ENCODE assay signal across 15 cellular contexts in the genomic region with DNA sequence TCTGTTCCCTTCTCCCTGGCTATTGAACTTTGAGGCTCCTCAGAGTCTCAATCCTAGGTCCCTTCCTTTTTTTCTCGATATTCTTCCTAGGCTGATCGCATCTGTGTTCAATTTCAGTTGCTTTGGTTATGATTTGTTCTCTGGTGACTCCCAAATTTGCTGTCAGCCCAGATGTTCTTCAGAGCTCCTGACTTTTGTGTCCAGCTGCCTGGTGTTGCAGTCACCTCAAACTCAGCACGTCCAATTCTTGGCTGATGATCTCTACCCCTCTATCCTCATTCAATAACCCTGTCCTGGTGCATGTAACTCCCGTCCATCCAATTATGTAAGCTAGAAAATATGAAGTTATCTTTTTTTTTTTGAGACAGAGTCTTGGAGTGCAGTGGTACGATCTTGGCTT. TPM values are rescaled to one million over a fixed set of nuclear protein-coding genes. Genes with fewer than 3 reads are reported as not detected.
DNase-seq lines count a peak whose midpoint lies in the region; ATAC-seq and TF ChIP-seq lines count a peak whose summit lies in the region.
"Had no signal": no experiment of that assay in that cellular context is flagged by ENCODE, and none has a peak within 500 bp of the region (broad histone marks: within the 10 kb centered on the region; RNA-seq: fewer than 3 reads in every experiment).

No MANE protein-coding gene starts in this region.

- no peak for ATAC-seq in gastrocnemius medialis
- no peak for ATAC-seq in HG02642 (IDR thresholded peaks at IDR 0.05; ENCODE audit: poor library complexity, unreplicated experiment)

- H3K4me3 ChIP-seq in left ventricle myocardium inferior (no peak overlapping the region), fibroblast of mammary gland (ENCODE audit: control insufficient read depth, low read depth, low read length) (no peak overlapping the region), gastrocnemius medialis (no peak overlapping the region)

- DNase-seq in left ventricle myocardium inferior (no peak), cardiac septum (ENCODE audit: low spot score) (no peak), GM03348 (ENCODE audit: low spot score) (peak; percentile 10), fibroblast of mammary gland (ENCODE audit: low read depth) (peak; percentile 12), gastrocnemius medialis (no peak), mesenteric fat pad (ENCODE audit: low spot score) (no peak)
- DNase-seq: 8988T; BE2C; C1 segment of cervical spinal cord; CD4-positive, CD25-positive, alpha-beta regulatory T cell; CD8-positive, alpha-beta memory T cell; COR-L47; GOT3; H9 had no signal

- peak overlapping the region; percentile 20 for H3K27ac ChIP-seq in left ventricle myocardium inferior (replicated peaks)
- H3K27ac ChIP-seq in gastrocnemius medialis = no peak overlapping the region

- TF ChIP-seq POLR2A in gastrocnemius medialis (IDR thresholded peaks at IDR 0.05) = no peak

- intact Hi-C loops in left ventricle myocardium inferior (cut with micrococcal nuclease) (no loop called here), cardiac septum (cut with DNase I) (no loop called here), gastrocnemius medialis (cut with DNase I; ENCODE audit: low total_unique reads) (no loop called here)

- no peaks in the 10 kb centered on the region for H3K27me3 ChIP-seq in left ventricle myocardium inferior (ENCODE audit: low read depth)
- H3K27me3 ChIP-seq in gastrocnemius medialis = no peaks in the 10 kb centered on the region
- H3K27me3 ChIP-seq: BE2C had no signal

- peaks cover 43% of the 10 kb centered on the region for H3K4me1 ChIP-seq in left ventricle myocardium inferior
- H3K4me1 ChIP-seq in gastrocnemius medialis = peaks cover 15 to 20% of the 10 kb centered on the region in 2 donors
- H3K4me1 ChIP-seq: BE2C had no signal

- in situ Hi-C loops in gastrocnemius medialis (cut with MboI; ENCODE audit: low sequenced_read_pairs in 4 of 4) = no loop called here

- TF ChIP-seq CTCF in left ventricle myocardium inferior (IDR thresholded peaks at IDR 0.05; ENCODE audit: borderline replicate concordance) = no peak
- TF ChIP-seq CTCF in fibroblast of mammary gland (conservative IDR thresholded peaks at IDR 0.05; ENCODE audit: control insufficient read depth, insufficient read depth, low read depth, low read length) = no peak
- no peak for TF ChIP-seq CTCF in gastrocnemius medialis (IDR thresholded peaks at IDR 0.05 in 4 of 5, conservative IDR thresholded peaks at IDR 0.05 in 1 of 5)

- no peaks in the 10 kb centered on the region for H3K36me3 ChIP-seq in left ventricle myocardium inferior
- no peaks in the 10 kb centered on the region for H3K36me3 ChIP-seq in gastrocnemius medialis
- H3K36me3 ChIP-seq: BE2C had no signal

- no peaks in the 10 kb centered on the region for H3K9me3 ChIP-seq in left ventricle myocardium inferior (replicated peaks)
- no peaks in the 10 kb centered on the region for H3K9me3 ChIP-seq in gastrocnemius medialis
- H3K9me3 ChIP-seq: BE2C had no signal

RNA-seq across cellular contexts. Expression of a gene that starts 31.4 kb away (rescaled TPM):
- total RNA-seq in left ventricle myocardium inferior = 17.0 TPM
- total RNA-seq in cardiac septum = 18.6 TPM
- total RNA-seq in gastrocnemius medialis = 10 to 100 TPM; 12.8 to 27.3 (median 16.8) TPM
- total RNA-seq in mesenteric fat pad = 33.5 TPM

Comparison
In these comparisons a context has a peak if more than half of its experiments do, and no peak if none do; other contexts are left out.
1. DNase-seq: peak in GM03348 (single experiment) and fibroblast of mammary gland (single experiment); none in left ventricle myocardium inferior (single experiment), cardiac septum (single experiment), gastrocnemius medialis (0 of 2) and mesenteric fat pad (single experiment).